ENCODE assay signal across 8 cellular contexts in the genomic region with DNA sequence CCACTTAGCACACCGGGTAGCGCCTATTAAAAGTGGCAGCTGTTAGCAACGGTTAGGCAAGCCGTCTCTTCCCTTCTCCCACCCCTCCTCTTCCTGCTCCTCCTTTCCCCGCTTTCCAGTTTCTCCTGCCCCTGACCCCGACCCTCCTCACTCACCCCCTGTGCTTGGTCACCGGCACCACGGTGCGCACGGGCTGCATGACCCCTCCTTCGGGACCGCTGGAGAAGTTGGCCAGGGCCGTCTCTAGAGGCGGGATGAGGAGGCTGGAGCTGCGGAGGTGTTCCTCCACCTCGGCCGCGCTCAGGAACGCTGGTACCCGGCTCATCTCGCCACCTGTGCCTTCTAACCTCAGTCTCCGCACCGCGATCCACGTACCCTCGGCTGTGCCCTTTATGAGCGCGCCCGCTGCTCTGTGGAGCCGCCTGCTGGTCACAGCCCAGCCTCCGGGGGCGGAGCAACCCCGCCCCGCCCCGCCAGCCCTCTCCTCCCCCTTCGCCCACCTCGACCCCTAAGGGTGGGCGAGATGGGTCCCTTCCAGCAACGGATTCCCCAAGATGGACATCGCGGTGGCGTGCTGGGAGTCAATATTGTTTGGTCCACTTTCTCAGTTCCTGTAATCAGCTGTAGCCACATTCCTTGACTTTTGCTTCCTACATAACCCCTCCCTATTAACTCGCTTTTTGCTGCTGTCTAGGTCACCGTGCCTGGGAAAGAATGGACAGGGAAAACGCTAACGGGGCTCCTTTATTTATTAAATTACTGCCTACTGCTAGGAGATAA. TPM values are rescaled to one million over a fixed set of nuclear protein-coding genes. Genes with fewer than 3 reads are reported as not detected.
DNase-seq lines count a peak whose midpoint lies in the region; ATAC-seq, FAIRE-seq and TF ChIP-seq lines count a peak whose summit lies in the region.

A gene (minus strand): TSS at position 364 of the 780 bp plus-strand sequence. CDS start 39 bp downstream, at position 325.

- TF ChIP-seq RAD21 in A549 (conservative IDR thresholded peaks at IDR 0.05 in 1 of 2, IDR thresholded peaks at IDR 0.05 in 1 of 2): peak; percentile 62 to 81
- TF ChIP-seq RAD21 in liver (IDR thresholded peaks at IDR 0.05): peak; percentile 72 to 81

- H3K9me3 ChIP-seq in A549 (no peaks in the 10 kb centered on the region), liver (ENCODE audit: control insufficient read depth in 4 of 4, low read length in 3 of 4) (no peaks in the 10 kb centered on the region)

- TF ChIP-seq EP300 in A549 (IDR thresholded peaks at IDR 0.05): no peak

- H3K4me1 ChIP-seq in A549 (no peaks in the 10 kb centered on the region), liver (ENCODE audit: control insufficient read depth in 4 of 4, insufficient read depth in 4 of 4, low read length in 3 of 4) (peaks cover 0 to 24% (median 14%) of the 10 kb centered on the region in 4 donors)

- POLR2A ChIA-PET in A549 (lab: Yijun Ruan, JAX): no interaction called here

- H3K27ac ChIP-seq in A549 (peak within 1 kb of the TSS; percentile 58 to 76), liver (ENCODE audit: low read depth in 1 of 2, low read length in 2 of 2) (peak within 1 kb of the TSS; percentile 51 to 63)

- peak within 1 kb of the TSS in 1 of 2 donors; percentile 53 for H3K9ac ChIP-seq in liver (ENCODE audit: low read depth in 1 of 2, low read length in 2 of 2)

- TF ChIP-seq POLR2A in A549 (IDR thresholded peaks at IDR 0.05; ENCODE audit: low read length): no peak
- TF ChIP-seq POLR2A in GM12892 (IDR thresholded peaks at IDR 0.05; ENCODE audit: low read depth, low read length): no peak

- WGBS in A549 (ENCODE audit: missing lambda C conversion rate): 2% methylated on average over 29 of the region's 46 CpGs
- WGBS in liver: 1% methylated on average over 46 of the region's 46 CpGs

- CTCF ChIA-PET in A549 (lab: Yijun Ruan, JAX): interaction anchor here (0.6 to 10.8 kb wide), 35 partner anchors 9 to 1040 kb away, joined by 3 to 160 read pairs (median 5); a partner anchor contains a TSS

- FAIRE-seq in A549 (lab: Jason Lieb, UNC) (no peak), GM12892 (lab: Jason Lieb, UNC) (peak; percentile 27)

- peak; percentile 97 to 99 for ATAC-seq in A549

- TF ChIP-seq CTCF in A549 (IDR thresholded peaks at IDR 0.05) (peak; percentile 87), choroid plexus epithelial cell (conservative IDR thresholded peaks at IDR 0.05; ENCODE audit: low read depth, low read length) (peak; percentile 75), liver (IDR thresholded peaks at IDR 0.05; ENCODE audit: low read depth, low read length, missing input control) (peak; percentile 64)

- H3K36me3 ChIP-seq in liver (ENCODE audit: control insufficient read depth in 4 of 4, insufficient read depth in 3 of 4, low read depth in 1 of 4, low read length in 3 of 4): no peaks in the 10 kb centered on the region

- H3K4me2 ChIP-seq in A549: peak within 1 kb of the TSS; percentile 97

- H3K4me3 ChIP-seq in A549 (peak within 1 kb of the TSS; percentile 54), choroid plexus epithelial cell (ENCODE audit: low read depth, low read length) (peak within 1 kb of the TSS; percentile 43), liver (ENCODE audit: low read depth in 1 of 3, low read length in 3 of 3) (peak within 1 kb of the TSS; percentile 61 to 79 (median 73))
- peak within 1 kb of the TSS; percentile 15 for H3K4me3 ChIP-seq in Jurkat, Clone E6-1 (ENCODE audit: low read length)

- H3K27me3 ChIP-seq in liver (ENCODE audit: control insufficient read depth in 4 of 4, insufficient read depth in 4 of 4, low read length in 3 of 4): no peaks in the 10 kb centered on the region

- DNase-seq in A549 (ENCODE audit: low read depth in 1 of 2, low spot score in 1 of 2): peak; percentile 52 to 82
- peak; percentile 56 for DNase-seq in GM12892 (ENCODE audit: insufficient read length)
- DNase-seq in Jurkat, Clone E6-1 (ENCODE audit: low read depth, low spot score): no peak
- DNase-seq in T-helper 9 cell: peak; percentile 20
- DNase-seq in choroid plexus epithelial cell (ENCODE audit: low read depth): peak; percentile 24
- DNase-seq in stimulated activated CD4-positive, alpha-beta T cell treated with anti-CD3 and anti-CD28 coated beads, Interleukin-4, amount 100 ng/mL, for 48 hours (ENCODE audit: low read depth in 2 of 2): peak; percentile 47 to 53
- no peak for DNase-seq in cortex of kidney (lab: John Stamatoyannopoulos, UW)

TF ChIP-seq in A549, 52 proteins besides CTCF, POLR2A, EP300 and RAD21 (continues in another document):
- TF ChIP-seq JUNB (IDR thresholded peaks at IDR 0.05): no peak
- TF ChIP-seq ZNF302 (CRISPR knock-in tag; IDR thresholded peaks at IDR 0.05): no peak
- TF ChIP-seq CBX8 (IDR thresholded peaks at IDR 0.05): no peak
- TF ChIP-seq CHD4 (IDR thresholded peaks at IDR 0.05; ENCODE audit: borderline replicate concordance): no peak
- no peak for TF ChIP-seq ZSCAN20 (CRISPR knock-in tag; IDR thresholded peaks at IDR 0.05)
- TF ChIP-seq ESRRA (IDR thresholded peaks at IDR 0.05; ENCODE audit: borderline replicate concordance, low read length): 0 out of 2 replicates have a peak, but pooled peaks have one; percentile 21
- no peak for TF ChIP-seq EHMT2 (IDR thresholded peaks at IDR 0.05; ENCODE audit: low read depth)
- TF ChIP-seq, protein P1, sequence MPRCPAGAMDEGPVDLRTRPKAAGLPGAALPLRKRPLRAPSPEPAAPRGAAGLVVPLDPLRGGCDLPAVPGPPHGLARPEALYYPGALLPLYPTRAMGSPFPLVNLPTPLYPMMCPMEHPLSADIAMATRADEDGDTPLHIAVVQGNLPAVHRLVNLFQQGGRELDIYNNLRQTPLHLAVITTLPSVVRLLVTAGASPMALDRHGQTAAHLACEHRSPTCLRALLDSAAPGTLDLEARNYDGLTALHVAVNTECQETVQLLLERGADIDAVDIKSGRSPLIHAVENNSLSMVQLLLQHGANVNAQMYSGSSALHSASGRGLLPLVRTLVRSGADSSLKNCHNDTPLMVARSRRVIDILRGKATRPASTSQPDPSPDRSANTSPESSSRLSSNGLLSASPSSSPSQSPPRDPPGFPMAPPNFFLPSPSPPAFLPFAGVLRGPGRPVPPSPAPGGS (IDR thresholded peaks at IDR 0.05): no peak
- TF ChIP-seq SMC3 (IDR thresholded peaks at IDR 0.05): peak; percentile 96
- no peak for TF ChIP-seq NFE2L2 (conservative IDR thresholded peaks at IDR 0.05; ENCODE audit: low read length)
- TF ChIP-seq MAFK (IDR thresholded peaks at IDR 0.05; ENCODE audit: partially characterized antibody): no peak
- TF ChIP-seq, protein P2, sequence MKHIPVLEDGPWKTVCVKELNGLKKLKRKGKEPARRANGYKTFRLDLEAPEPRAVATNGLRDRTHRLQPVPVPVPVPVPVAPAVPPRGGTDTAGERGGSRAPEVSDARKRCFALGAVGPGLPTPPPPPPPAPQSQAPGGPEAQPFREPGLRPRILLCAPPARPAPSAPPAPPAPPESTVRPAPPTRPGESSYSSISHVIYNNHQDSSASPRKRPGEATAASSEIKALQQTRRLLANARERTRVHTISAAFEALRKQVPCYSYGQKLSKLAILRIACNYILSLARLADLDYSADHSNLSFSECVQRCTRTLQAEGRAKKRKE (CRISPR knock-in tag; IDR thresholded peaks at IDR 0.05; ENCODE audit: low read depth): no peak

TF ChIP-seq in liver, 16 proteins besides CTCF, POLR2A, EP300 and RAD21:
- TF ChIP-seq HNF4G (IDR thresholded peaks at IDR 0.05) (no peak), FOXA2 (IDR thresholded peaks at IDR 0.05) (no peak), TAF1 (conservative IDR thresholded peaks at IDR 0.05) (no peak), RXRA (IDR thresholded peaks at IDR 0.05) (peak in 1 of 2 donors; percentile 9)

RNA-seq across cellular contexts. Expression of the gene that starts here (rescaled TPM):
- polyA plus RNA-seq in A549 (2011; rRNA removed): 3.1 and 3.4 TPM in 2 replicates
- 1.8 and 2.1 TPM in 2 replicates for polyA plus RNA-seq in A549 (2012; cell fraction: cytosol; rRNA removed)
- 3.0 and 3.9 TPM in 2 replicates for polyA plus RNA-seq in A549 (2012; cell fraction: nucleus; rRNA removed)
- polyA plus RNA-seq in A549 (2017; fragmentation: RNase III; extraction: RNeasy Plus Mini Kit Qiagen cat#74134 plus additional on column Dnase treatment): 0.94 to 0.98 TPM (median 0.94 TPM) in 3 replicates
- polyA minus RNA-seq in A549 (2011; rRNA and poly(A)+ RNA removed): 0.73 and 2.1 TPM in 2 replicates
- 1.00 TPM for polyA plus RNA-seq in GM12892 (2012; ENCODE audit: missing spikeins)
- 4.1 TPM for polyA plus RNA-seq in Jurkat, Clone E6-1 (2012; ENCODE audit: insufficient read depth, insufficient read length)
- total RNA-seq in liver: 1 to 10 TPM; 7.2 to 7.8 TPM
- polyA plus RNA-seq in liver: 1 to 10 TPM; 2.3 to 6.8 TPM

Comparison
In these comparisons a context has a peak if more than half of its experiments do, and no peak if none do; other contexts are left out.
1. DNase-seq: peak in A549 (2 of 2), GM12892 (single experiment), T-helper 9 cell (single experiment), choroid plexus epithelial cell (single experiment) and stimulated activated CD4-positive, alpha-beta T cell treated with anti-CD3 and anti-CD28 coated beads, Interleukin-4, amount 100 ng/mL, for 48 hours (2 of 2); none in Jurkat, Clone E6-1 (single experiment) and cortex of kidney (single experiment).
2. H3K4me3 ChIP-seq: peak in every context shown above with its lines; median percentile 73 in liver; 54 in A549; 43 in choroid plexus epithelial cell; 15 in Jurkat, Clone E6-1.
3. Peak in every context shown above with its lines, with median percentiles within 50 percentile points of each other: CTCF ChIP-seq.